ENCODE assay signal across 24 cellular contexts in genomic region chr6:23272536-23272935, GRCh38.
"Had no signal": no experiment of that assay in that cellular context is flagged by ENCODE, and none has a peak within 500 bp of the region (broad histone marks: within the 10 kb centered on the region; RNA-seq: fewer than 3 reads in every experiment).

No MANE protein-coding gene starts in this region.

- H3K9me3 ChIP-seq: SJCRH30 had no signal

- H3K27me3 ChIP-seq: brain microvascular endothelial cell, SJCRH30 had no signal

- H3K27ac ChIP-seq: brain microvascular endothelial cell, RWPE1, SJCRH30, VCaP had no signal

- H3K36me3 ChIP-seq: brain microvascular endothelial cell, SJCRH30 had no signal

- FAIRE-seq: K562 had no signal

- DNase-seq: activated CD4-positive, alpha-beta memory T cell treated with anti-CD3 and anti-CD28 coated beads for 36 hours; activated CD4-positive, alpha-beta T cell treated with anti-CD3 and anti-CD28 coated beads, Interleukin-2, amount 10 ng/mL, durations not matched to agents 7 days and 5 days; activated CD4-positive, CD25-positive, alpha-beta regulatory T cell; activated CD8-positive, alpha-beta memory T cell treated with anti-CD3 and anti-CD28 coated beads for 24 hours; activated gamma-delta T cell; activated naive CD4-positive, alpha-beta T cell treated with anti-CD3 and anti-CD28 coated beads, Interleukin-2, amount 10 ng/mL, durations not matched to agents 7 days and 5 days; activated naive CD8-positive, alpha-beta T cell treated with anti-CD3 and anti-CD28 coated beads for 36 hours; activated T-cell treated with anti-CD3 and anti-CD28 coated beads, Interleukin-2, amount 50 U/mL, for 4 hours; brain microvascular endothelial cell; caudate nucleus; Karpas-422; MM.1S; NCI-H1105 treated with DMSO at 0.1 percent for 48 hours; NCI-H146; NCI-H187 treated with DMSO at 0.1 percent for 48 hours; NCI-H2081 treated with DMSO at 0.1 percent for 48 hours; NCI-H446; NCI-H524; Right ventricle myocardium superior; SJCRH30; SW 1271 had no signal

- H3K4me3 ChIP-seq: K562, SJCRH30 had no signal
